Comparison of ENCODE assay signal across 11 cellular contexts in genomic region chr1:53344921-53345838, GRCh38. TPM values are rescaled to one million over a fixed set of nuclear protein-coding genes. Genes with fewer than 3 reads are reported as not detected.
DNase-seq lines count a peak whose midpoint lies in the region; ATAC-seq and TF ChIP-seq lines count a peak whose summit lies in the region.
"Had no signal": no experiment of that assay in that cellular context is flagged by ENCODE, and none has a peak within 500 bp of the region (broad histone marks: within the 10 kb centered on the region; RNA-seq: fewer than 3 reads in every experiment).

No MANE protein-coding gene starts in this region.

- no peaks in the 10 kb centered on the region for H3K79me2 ChIP-seq in GM23338 (replicated peaks; ENCODE audit: insufficient read depth)

- peaks cover 20% of the 10 kb centered on the region for H3K27me3 Mint-ChIP-seq in GM23338 (ENCODE audit: insufficient read depth, low read depth, poor library complexity)

- peaks cover 17% of the 10 kb centered on the region for H3K4me1 Mint-ChIP-seq in GM23338

- H4K20me1 ChIP-seq in GM23338 (replicated peaks; ENCODE audit: insufficient read depth), result no peaks in the 10 kb centered on the region

- no peaks in the 10 kb centered on the region for H3K9me3 ChIP-seq in vagina

- no peak overlapping the region for H2AFZ ChIP-seq in GM23338

- peak; percentile 63 for DNase-seq in cardiac septum (ENCODE audit: low spot score)
- DNase-seq in left cardiac atrium, result no peak
- DNase-seq in MV-4-11 (lab: John Stamatoyannopoulos, UW), result peak; percentile 33
- DNase-seq in vagina (ENCODE audit: extremely low spot score in 2 of 2), result peak; percentile 46 to 47
- no peak for DNase-seq in effector CD8-positive, alpha-beta T cell (lab: John Stamatoyannopoulos, UW)
- no peak for DNase-seq in putamen (ENCODE audit: low spot score)
- no peak for DNase-seq in GM23338 (ENCODE audit: low spot score)
- DNase-seq: kidney glomerular epithelial cell, NCI-H510A, T1000 had no signal

- H3K9me2 ChIP-seq in GM23338 (ENCODE audit: insufficient read depth), result no peaks in the 10 kb centered on the region

- no peaks in the 10 kb centered on the region for H3K36me3 ChIP-seq in vagina
- no peaks in the 10 kb centered on the region for H3K36me3 ChIP-seq in GM23338 (ENCODE audit: insufficient read depth)

- no peak overlapping the region for H3K4me2 ChIP-seq in GM23338

- H3F3A ChIP-seq in GM23338 (replicated peaks; ENCODE audit: low read depth), result no peaks in the 10 kb centered on the region

- H3K4me3 Mint-ChIP-seq in GM23338, result no peak overlapping the region

- TF ChIP-seq CTCF in vagina (IDR thresholded peaks at IDR 0.05) (no peak), GM23338 (conservative IDR thresholded peaks at IDR 0.05; ENCODE audit: low read depth in 2 of 2) (no peak)

- H3K27ac Mint-ChIP-seq in GM23338, result no peak overlapping the region

- no peak overlapping the region for H3K27ac ChIP-seq in vagina
- H3K27ac ChIP-seq in GM23338 (ENCODE audit: low read depth), result no peak overlapping the region

- peaks cover 5% of the 10 kb centered on the region; the same call in 2 of the 3 replicates for H3K9me3 Mint-ChIP-seq in GM23338

- intact Hi-C loops in cardiac septum (cut with DNase I), result no loop called here
- intact Hi-C loops in left cardiac atrium (cut with DNase I), result no loop called here
- intact Hi-C loops in vagina (cut with DNase I), result no loop called here

- H3K4me1 ChIP-seq in vagina, result no peaks in the 10 kb centered on the region
- no peaks in the 10 kb centered on the region for H3K4me1 ChIP-seq in GM23338 (ENCODE audit: insufficient read depth)

- no peak overlapping the region for H3K4me3 ChIP-seq in vagina
- no peak overlapping the region for H3K4me3 ChIP-seq in GM23338

- H3K27me3 ChIP-seq in vagina (no peaks in the 10 kb centered on the region), GM23338 (ENCODE audit: insufficient read depth) (no peaks in the 10 kb centered on the region)

- H3K36me3 Mint-ChIP-seq in GM23338 (ENCODE audit: low read depth), result peaks cover 8% of the 10 kb centered on the region

- no peak for TF ChIP-seq POLR2A in vagina (IDR thresholded peaks at IDR 0.05)

- ATAC-seq in left cardiac atrium (no peak), HG02610 (IDR thresholded peaks at IDR 0.05; ENCODE audit: unreplicated experiment) (peak; percentile 95), GM23338 (no peak)

TF ChIP-seq in GM23338, 12 proteins besides CTCF, POLR2A, EP300 and RAD21 (continues in another document):
- TF ChIP-seq EZH2phosphoT487 (IDR thresholded peaks at IDR 0.05; ENCODE audit: unreplicated experiment), result no peak
- TF ChIP-seq POLR2AphosphoS5 (IDR thresholded peaks at IDR 0.05; ENCODE audit: low read depth), result no peak
- no peak for TF ChIP-seq REST (IDR thresholded peaks at IDR 0.05; ENCODE audit: unreplicated experiment)
- no peak for TF ChIP-seq EZH2 (IDR thresholded peaks at IDR 0.05; ENCODE audit: low read depth, unreplicated experiment)
- TF ChIP-seq ETS1 (IDR thresholded peaks at IDR 0.05), result no peak
- TF ChIP-seq CREB1 (CRISPR knock-in tag; IDR thresholded peaks at IDR 0.05; ENCODE audit: low read depth), result no peak
- TF ChIP-seq ZNF462 (CRISPR knock-in tag; IDR thresholded peaks at IDR 0.05), result no peak
- TF ChIP-seq ZNF331 (CRISPR knock-in tag; IDR thresholded peaks at IDR 0.05; ENCODE audit: low read depth), result no peak
- no peak for TF ChIP-seq ZNF114 (CRISPR knock-in tag; IDR thresholded peaks at IDR 0.05)

RNA-seq across cellular contexts. Expression of gene LRP8, which starts 17.3 kb away (rescaled TPM):
- total RNA-seq in cardiac septum (2.3 TPM), left cardiac atrium (1 to 10 TPM; 1.7 to 4.1 TPM), vagina (21.1 TPM)
- total RNA-seq in GM23338 (2014; rRNA removed; shearing (Covaris generic)), result 71.1 and 72.4 TPM in 2 replicates
- 27.8 and 28.3 TPM in 2 replicates for polyA plus RNA-seq in GM23338 (2016; fragmentation: Nextera tagmentation; extraction: Ambion mirVana)

Comparison
In these comparisons a context has a peak if more than half of its experiments do, and no peak if none do; other contexts are left out.
1. DNase-seq: peak in cardiac septum (single experiment), MV-4-11 (single experiment) and vagina (2 of 2); none in left cardiac atrium (single experiment), effector CD8-positive, alpha-beta T cell (single experiment), putamen (single experiment) and GM23338 (single experiment).